Comparison of ENCODE assay signal across 25 cellular contexts in genomic region chr6:22590423-22590822, GRCh38. TPM values are rescaled to one million over a fixed set of nuclear protein-coding genes. Genes with fewer than 3 reads are reported as not detected.
"Had no signal": no experiment of that assay in that cellular context is flagged by ENCODE, and none has a peak within 500 bp of the region (broad histone marks: within the 10 kb centered on the region; RNA-seq: fewer than 3 reads in every experiment).

No MANE protein-coding gene starts in this region.

- DNase-seq: KBM-7; MV-4-11; NCI-H1048; NCI-H1436; NCI-H1694 treated with DMSO at 0.1 percent for 48 hours; NCI-H1930; NCI-H2081; NCI-H2107; NCI-H2227 treated with DMSO at 0.1 percent for 48 hours; NCI-H446 treated with DMSO at 0.1 percent for 48 hours; NCI-H510A treated with DMSO at 0.1 percent for 48 hours; NCI-H526; NK-92 treated with Interleukin-12 subunit alpha and Interleukin-12 subunit beta, amount 100 ng/mL, for 24 hours; OCI-M1; PC-9; Peyer's patch; SHP77 treated with DMSO at 0.1 percent for 48 hours; SJCRH30; T-helper 1 cell had no signal

- H3K9me3 ChIP-seq: Peyer's patch, SJCRH30 had no signal

- ATAC-seq: Right ventricle myocardium inferior had no signal

- H3K4me1 ChIP-seq: Peyer's patch, SJCRH30 had no signal

- H2AFZ ChIP-seq: PC-9 had no signal

- H3K27me3 ChIP-seq: Peyer's patch, SJCRH30 had no signal

- H3K4me3 ChIP-seq: PC-9, Peyer's patch, SJCRH30, SK-N-MC had no signal

- H3K36me3 ChIP-seq: Peyer's patch, SJCRH30 had no signal

- H3K4me2 ChIP-seq: PC-9 had no signal

- H3K27ac ChIP-seq: PC-9, Peyer's patch, SJCRH30, SK-N-MC had no signal

RNA-seq across cellular contexts. Expression of gene HDGFL1, which starts 21.1 kb away (rescaled TPM):
- total RNA-seq: HT-29, LHCN-M2, MCF 10A, PC-9, Peyer's patch, Right ventricle myocardium inferior, RPMI7951, SJCRH30 had no signal
